Comparison of ENCODE assay signal across 17 cellular contexts in genomic region chr22:37060801-37061610, GRCh38. TPM values are rescaled to one million over a fixed set of nuclear protein-coding genes. Genes with fewer than 3 reads are reported as not detected.
DNase-seq lines count a peak whose midpoint lies in the region; ATAC-seq, FAIRE-seq and TF ChIP-seq lines count a peak whose summit lies in the region.
"Had no signal": no experiment of that assay in that cellular context is flagged by ENCODE, and none has a peak within 500 bp of the region (broad histone marks: within the 10 kb centered on the region; RNA-seq: fewer than 3 reads in every experiment).

No MANE protein-coding gene starts in this region.

- peaks cover 3% of the 10 kb centered on the region for H3K36me3 Mint-ChIP-seq in T-helper 2 cell treated with Interferon-gamma antibody and Interleukin-4, amounts not matched to agents 5 μg/mL and 100 μg/mL, for 36 hours (ENCODE audit: low read depth)

- 89% methylated on average over 28 of the region's 28 CpGs for WGBS in HepG2 (ENCODE audit: low lambda C conversion rate)
- WGBS in right lobe of liver (ENCODE audit: insufficient coverage, low coverage, low lambda C conversion rate, missing lambda C conversion rate): 64% methylated on average over 22 of the region's 28 CpGs

- DNase-seq in HepG2 (ENCODE audit: low spot score): no peak
- DNase-seq in right lobe of liver: no peak
- DNase-seq in T-helper 2 cell treated with Interferon-gamma antibody and Interleukin-4, amounts not matched to agents 5 μg/mL and 100 μg/mL, for 36 hours (ENCODE audit: low spot score): peak; percentile 75
- DNase-seq in caudate nucleus (lab: John Stamatoyannopoulos, UW): peak in 37 of 61 donors; percentile 27 to 81 (median 49)
- DNase-seq in stimulated activated naive CD8-positive, alpha-beta T cell treated with anti-CD3 and anti-CD28 coated beads, Interleukin-15, amount 100 ng/mL, for 72 hours: peak; percentile 60 to 63
- DNase-seq in hypothalamus (lab: John Stamatoyannopoulos, UW): no peak
- no peak for DNase-seq in iPS-NIHi7 (ENCODE audit: extremely low spot score)
- DNase-seq: BE2C, brain microvascular endothelial cell, HFFc6, hippocampal formation, mesenchymal stem cell, NCI-H2029 treated with DMSO at 0.1 percent for 48 hours had no signal

- TF ChIP-seq RAD21 in HepG2 (CRISPR knock-in tag; IDR thresholded peaks at IDR 0.05): no peak

- in situ Hi-C loops in HepG2 (cut with HindIII; ENCODE audit: extremely low pct_ligation_motif_present, low pct_unique_long_range_greater_than_20kb): no loop called here

- H2AFZ ChIP-seq in HepG2 (ENCODE audit: low read length): no peak overlapping the region

- no peaks in the 10 kb centered on the region for H3K79me2 ChIP-seq in HepG2 (ENCODE audit: insufficient read depth, low read length)

- ATAC-seq in HepG2 (no peak), right lobe of liver (no peak), GM19467 (IDR thresholded peaks at IDR 0.05; ENCODE audit: unreplicated experiment) (no peak)
- peak; percentile 79 for ATAC-seq in stimulated activated naive CD8-positive, alpha-beta T cell treated with anti-CD3 and anti-CD28 coated beads, Interleukin-15, amount 100 ng/mL, for 72 hours
- ATAC-seq: pancreas had no signal

- H4K20me1 ChIP-seq in HepG2 (ENCODE audit: insufficient read depth, low read length): no peaks in the 10 kb centered on the region

- H3K27me3 ChIP-seq in HepG2 (ENCODE audit: control insufficient read depth in 1 of 2, insufficient read depth in 2 of 2, low read length in 2 of 2) (no peaks in the 10 kb centered on the region), right lobe of liver (no peaks in the 10 kb centered on the region)
- H3K27me3 ChIP-seq: BE2C, brain microvascular endothelial cell, pancreas had no signal

- TF ChIP-seq POLR2A in HepG2 (IDR thresholded peaks at IDR 0.05; ENCODE audit: insufficient read depth in 1 of 2, low read depth in 2 of 2, low read length in 2 of 2): no peak
- TF ChIP-seq POLR2A in right lobe of liver (IDR thresholded peaks at IDR 0.05): no peak

- H3K9me3 Mint-ChIP-seq in T-helper 2 cell treated with Interferon-gamma antibody and Interleukin-4, amounts not matched to agents 5 μg/mL and 100 μg/mL, for 36 hours: no peaks in the 10 kb centered on the region
- no peaks in the 10 kb centered on the region for H3K9me3 Mint-ChIP-seq in stimulated activated naive CD8-positive, alpha-beta T cell treated with anti-CD3 and anti-CD28 coated beads, Interleukin-15, amount 100 ng/mL, for 72 hours
- H3K9me3 Mint-ChIP-seq: HFFc6, IgD-negative memory B cell had no signal

- H3K9me3 ChIP-seq in HepG2 (ENCODE audit: low read length) (no peaks in the 10 kb centered on the region), right lobe of liver (no peaks in the 10 kb centered on the region)
- H3K9me3 ChIP-seq: BE2C, pancreas had no signal

- no peaks in the 10 kb centered on the region for H3K27me3 Mint-ChIP-seq in T-helper 2 cell treated with Interferon-gamma antibody and Interleukin-4, amounts not matched to agents 5 μg/mL and 100 μg/mL, for 36 hours (ENCODE audit: low read depth)
- no peaks in the 10 kb centered on the region for H3K27me3 Mint-ChIP-seq in stimulated activated naive CD8-positive, alpha-beta T cell treated with anti-CD3 and anti-CD28 coated beads, Interleukin-15, amount 100 ng/mL, for 72 hours
- H3K27me3 Mint-ChIP-seq: IgD-negative memory B cell had no signal

- no peak for TF ChIP-seq EP300 in HepG2 (IDR thresholded peaks at IDR 0.05; ENCODE audit: low read depth in 2 of 2, low read length in 2 of 2)
- TF ChIP-seq EP300 in HepG2 (CRISPR knock-in tag; IDR thresholded peaks at IDR 0.05; ENCODE audit: borderline replicate concordance): no peak

- H3K27ac Mint-ChIP-seq in T-helper 2 cell treated with Interferon-gamma antibody and Interleukin-4, amounts not matched to agents 5 μg/mL and 100 μg/mL, for 36 hours: peak overlapping the region; percentile 69
- H3K27ac Mint-ChIP-seq in stimulated activated naive CD8-positive, alpha-beta T cell treated with anti-CD3 and anti-CD28 coated beads, Interleukin-15, amount 100 ng/mL, for 72 hours: peak overlapping the region; percentile 69 to 95
- H3K27ac Mint-ChIP-seq: HFFc6, IgD-negative memory B cell had no signal

- no peak overlapping the region for H3K4me2 ChIP-seq in HepG2 (ENCODE audit: low read depth, low read length)

- H3K4me3 ChIP-seq in HepG2 (replicated peaks in 1 of 3; ENCODE audit: insufficient read depth in 1 of 3, low read depth in 2 of 3, low read length in 3 of 3) (no peak overlapping the region), right lobe of liver (no peak overlapping the region)
- H3K4me3 ChIP-seq: pancreas had no signal

- H3K4me3 Mint-ChIP-seq in T-helper 2 cell treated with Interferon-gamma antibody and Interleukin-4, amounts not matched to agents 5 μg/mL and 100 μg/mL, for 36 hours: peak overlapping the region; percentile 32
- peak overlapping the region; percentile 56 to 86 for H3K4me3 Mint-ChIP-seq in stimulated activated naive CD8-positive, alpha-beta T cell treated with anti-CD3 and anti-CD28 coated beads, Interleukin-15, amount 100 ng/mL, for 72 hours
- H3K4me3 Mint-ChIP-seq: HFFc6, IgD-negative memory B cell had no signal

- CTCF ChIA-PET in HepG2 (lab: Yijun Ruan, JAX; ENCODE audit: low intra/inter-chr PET ratio, low total read pairs): no interaction called here

- H3K4me1 ChIP-seq in HepG2 (ENCODE audit: insufficient read depth, low read length): peaks cover 33% of the 10 kb centered on the region
- no peaks in the 10 kb centered on the region for H3K4me1 ChIP-seq in right lobe of liver
- H3K4me1 ChIP-seq: pancreas had no signal

- H3K27ac ChIP-seq in HepG2 (ENCODE audit: extremely low read length, insufficient read depth, low read length) (no peak overlapping the region), right lobe of liver (no peak overlapping the region), caudate nucleus (ENCODE audit: low read depth, low read length) (peak overlapping the region; percentile 80)
- H3K27ac ChIP-seq: brain microvascular endothelial cell, pancreas had no signal

- FAIRE-seq in HepG2 (lab: Jason Lieb, UNC): no peak
- FAIRE-seq: endothelial cell of umbilical vein, pancreas had no signal

- POLR2A ChIA-PET in HepG2 (lab: Yijun Ruan, JAX): no interaction called here

- TF ChIP-seq CTCF in HepG2 (CRISPR knock-in tag; IDR thresholded peaks at IDR 0.05) (no peak), right lobe of liver (IDR thresholded peaks at IDR 0.05) (no peak)

- intact Hi-C loops in HepG2 (cut with micrococcal nuclease; ENCODE audit: unreplicated experiment) (no loop called here), right lobe of liver (cut with DNase I) (loop anchor here in 1 of 2 donors (10.0 kb wide), 1 partner anchor 144 kb away; no protein-coding TSS in a partner anchor)

- H3K9ac ChIP-seq in HepG2 (ENCODE audit: insufficient read depth, low read depth, low read length): no peak overlapping the region

- H3K36me3 ChIP-seq in HepG2 (replicated peaks in 1 of 2; ENCODE audit: control insufficient read depth in 1 of 2, insufficient read depth in 2 of 2, low read length in 2 of 2) (no peaks in the 10 kb centered on the region; a peak in 1 of 5 replicates), right lobe of liver (no peaks in the 10 kb centered on the region)
- H3K36me3 ChIP-seq: pancreas had no signal

- no TSS peak for BruUV-seq in HepG2 (replicated peaks; lab: Mats Ljungman, UMichigan)

- H3K4me1 Mint-ChIP-seq in T-helper 2 cell treated with Interferon-gamma antibody and Interleukin-4, amounts not matched to agents 5 μg/mL and 100 μg/mL, for 36 hours (ENCODE audit: low read depth): peaks cover 7% of the 10 kb centered on the region
- H3K4me1 Mint-ChIP-seq in stimulated activated naive CD8-positive, alpha-beta T cell treated with anti-CD3 and anti-CD28 coated beads, Interleukin-15, amount 100 ng/mL, for 72 hours: peaks cover 55% of the 10 kb centered on the region
- H3K4me1 Mint-ChIP-seq: IgD-negative memory B cell had no signal

RNA-seq across cellular contexts. Expression of gene KCTD17, which starts 9.5 kb away (rescaled TPM):
- total RNA-seq in HepG2 (2016; rRNA removed; fragmentation: Illumina TruSeq; extraction: Trizol) (4.5 and 5.3 TPM in 2 replicates), right lobe of liver (1 to 10 TPM; 2.0 to 9.7 (median 4.4) TPM)
- total RNA-seq in HepG2 (2016; cell fraction: cytosol; rRNA removed; fragmentation: Illumina TruSeq; extraction: Trizol; ENCODE audit: low read depth): 2.1 and 2.4 TPM in 2 replicates
- 3.3 and 4.9 TPM in 2 replicates for total RNA-seq in HepG2 (2016; cell fraction: insoluble cytoplasmic fraction; rRNA removed; fragmentation: Illumina TruSeq; extraction: Trizol)
- 3.7 and 3.8 TPM in 2 replicates for total RNA-seq in HepG2 (2016; cell fraction: membrane; rRNA removed; fragmentation: Illumina TruSeq; extraction: Trizol)
- 2.9 and 4.4 TPM in 2 replicates for total RNA-seq in HepG2 (2016; cell fraction: nucleus; rRNA removed; fragmentation: Illumina TruSeq; extraction: Trizol)
- polyA plus RNA-seq in HepG2 (2011; rRNA removed): 11.7 and 17.4 TPM in 2 replicates
- 11.0 and 11.5 TPM in 2 replicates for polyA plus RNA-seq in HepG2 (2011; cell fraction: cytosol; rRNA removed)
- polyA plus RNA-seq in HepG2 (2011; cell fraction: nucleus; rRNA removed): 52.2 and 53.1 TPM in 2 replicates
- polyA plus RNA-seq in HepG2 (2012): 5.3 and 11.6 TPM in 2 replicates
- 2.5 and 3.1 TPM in 2 replicates for polyA plus RNA-seq in HepG2 (2016; cell fraction: cytosol; fragmentation: Illumina TruSeq; extraction: Trizol; ENCODE audit: low read depth)
- polyA plus RNA-seq in HepG2 (2016; cell fraction: insoluble cytoplasmic fraction; fragmentation: Illumina TruSeq; extraction: Trizol; ENCODE audit: low read depth): 4.6 and 5.0 TPM in 2 replicates
- polyA plus RNA-seq in HepG2 (2016; cell fraction: membrane; fragmentation: Illumina TruSeq; extraction: Trizol; ENCODE audit: low read depth): 2.8 and 4.0 TPM in 2 replicates
- polyA plus RNA-seq in HepG2 (2016; cell fraction: nucleus; fragmentation: Illumina TruSeq; extraction: Trizol; ENCODE audit: insufficient read depth, low read depth): 5.0 and 5.9 TPM in 2 replicates
- polyA minus RNA-seq in HepG2 (2011; rRNA and poly(A)+ RNA removed; ENCODE audit: low replicate concordance): 0.28 and 24.0 TPM in 2 replicates
- 4.6 and 5.1 TPM in 2 replicates for polyA minus RNA-seq in HepG2 (2011; cell fraction: cytosol; rRNA and poly(A)+ RNA removed)
- polyA minus RNA-seq in HepG2 (2011; cell fraction: nucleus; rRNA and poly(A)+ RNA removed): 6.8 and 7.3 TPM in 2 replicates

RNA-seq across cellular contexts. Expression of gene MPST, which starts 41.5 kb away (rescaled TPM):
- total RNA-seq in HepG2 (2016; rRNA removed; fragmentation: Illumina TruSeq; extraction: Trizol): 94.8 and 133 TPM in 2 replicates
- total RNA-seq in HepG2 (2016; cell fraction: cytosol; rRNA removed; fragmentation: Illumina TruSeq; extraction: Trizol; ENCODE audit: low read depth): 214 and 241 TPM in 2 replicates
- total RNA-seq in HepG2 (2016; cell fraction: insoluble cytoplasmic fraction; rRNA removed; fragmentation: Illumina TruSeq; extraction: Trizol): 83.9 and 129 TPM in 2 replicates
- total RNA-seq in HepG2 (2016; cell fraction: membrane; rRNA removed; fragmentation: Illumina TruSeq; extraction: Trizol): 236 and 281 TPM in 2 replicates
- 43.0 and 55.9 TPM in 2 replicates for total RNA-seq in HepG2 (2016; cell fraction: nucleus; rRNA removed; fragmentation: Illumina TruSeq; extraction: Trizol)
- 141 and 191 TPM in 2 replicates for polyA plus RNA-seq in HepG2 (2011; rRNA removed)
- polyA plus RNA-seq in HepG2 (2011; cell fraction: cytosol; rRNA removed): 159 and 302 TPM in 2 replicates
- 297 and 319 TPM in 2 replicates for polyA plus RNA-seq in HepG2 (2011; cell fraction: nucleus; rRNA removed)
- 112 and 147 TPM in 2 replicates for polyA plus RNA-seq in HepG2 (2012)
- polyA plus RNA-seq in HepG2 (2016; cell fraction: cytosol; fragmentation: Illumina TruSeq; extraction: Trizol; ENCODE audit: low read depth): 221 and 245 TPM in 2 replicates
- polyA plus RNA-seq in HepG2 (2016; cell fraction: insoluble cytoplasmic fraction; fragmentation: Illumina TruSeq; extraction: Trizol; ENCODE audit: low read depth): 107 and 116 TPM in 2 replicates
- 209 and 227 TPM in 2 replicates for polyA plus RNA-seq in HepG2 (2016; cell fraction: membrane; fragmentation: Illumina TruSeq; extraction: Trizol; ENCODE audit: low read depth)
- polyA plus RNA-seq in HepG2 (2016; cell fraction: nucleus; fragmentation: Illumina TruSeq; extraction: Trizol; ENCODE audit: insufficient read depth, low read depth): 107 and 117 TPM in 2 replicates
- 17.7 and 144 TPM in 2 replicates for polyA minus RNA-seq in HepG2 (2011; rRNA and poly(A)+ RNA removed; ENCODE audit: low replicate concordance)
- 94.1 and 104 TPM in 2 replicates for polyA minus RNA-seq in HepG2 (2011; cell fraction: cytosol; rRNA and poly(A)+ RNA removed)
- 39.0 and 46.2 TPM in 2 replicates for polyA minus RNA-seq in HepG2 (2011; cell fraction: nucleus; rRNA and poly(A)+ RNA removed)
- 100 to 1,000 TPM; 153 to 301 (median 214) TPM for total RNA-seq in right lobe of liver

RNA-seq across cellular contexts. Expression of gene TST, which starts 41.8 kb away (rescaled TPM):
- total RNA-seq in HepG2 (2016; rRNA removed; fragmentation: Illumina TruSeq; extraction: Trizol) (44.1 and 44.6 TPM in 2 replicates), right lobe of liver (100 to 1,000 TPM; 223 to 355 (median 321) TPM)
- 13.7 and 15.5 TPM in 2 replicates for total RNA-seq in HepG2 (2016; cell fraction: cytosol; rRNA removed; fragmentation: Illumina TruSeq; extraction: Trizol; ENCODE audit: low read depth)
- total RNA-seq in HepG2 (2016; cell fraction: insoluble cytoplasmic fraction; rRNA removed; fragmentation: Illumina TruSeq; extraction: Trizol): 40.1 and 44.0 TPM in 2 replicates
- total RNA-seq in HepG2 (2016; cell fraction: membrane; rRNA removed; fragmentation: Illumina TruSeq; extraction: Trizol): 17.1 and 24.3 TPM in 2 replicates
- 22.6 and 23.7 TPM in 2 replicates for total RNA-seq in HepG2 (2016; cell fraction: nucleus; rRNA removed; fragmentation: Illumina TruSeq; extraction: Trizol)
- 63.6 and 86.4 TPM in 2 replicates for polyA plus RNA-seq in HepG2 (2011; rRNA removed)
- 76.5 and 98.4 TPM in 2 replicates for polyA plus RNA-seq in HepG2 (2011; cell fraction: cytosol; rRNA removed)
- 54.5 and 63.2 TPM in 2 replicates for polyA plus RNA-seq in HepG2 (2011; cell fraction: nucleus; rRNA removed)
- polyA plus RNA-seq in HepG2 (2012): 53.9 and 67.5 TPM in 2 replicates
- 13.5 and 13.9 TPM in 2 replicates for polyA plus RNA-seq in HepG2 (2016; cell fraction: cytosol; fragmentation: Illumina TruSeq; extraction: Trizol; ENCODE audit: low read depth)
- polyA plus RNA-seq in HepG2 (2016; cell fraction: insoluble cytoplasmic fraction; fragmentation: Illumina TruSeq; extraction: Trizol; ENCODE audit: low read depth): 41.1 and 43.9 TPM in 2 replicates
- 14.3 and 18.2 TPM in 2 replicates for polyA plus RNA-seq in HepG2 (2016; cell fraction: membrane; fragmentation: Illumina TruSeq; extraction: Trizol; ENCODE audit: low read depth)
- 31.5 and 36.8 TPM in 2 replicates for polyA plus RNA-seq in HepG2 (2016; cell fraction: nucleus; fragmentation: Illumina TruSeq; extraction: Trizol; ENCODE audit: insufficient read depth, low read depth)
- polyA minus RNA-seq in HepG2 (2011; rRNA and poly(A)+ RNA removed; ENCODE audit: low replicate concordance): 30.9 and 77.7 TPM in 2 replicates
- polyA minus RNA-seq in HepG2 (2011; cell fraction: cytosol; rRNA and poly(A)+ RNA removed): 20.6 and 23.0 TPM in 2 replicates
- polyA minus RNA-seq in HepG2 (2011; cell fraction: nucleus; rRNA and poly(A)+ RNA removed): 24.1 and 24.4 TPM in 2 replicates

RNA-seq across cellular contexts. Expression of gene TMPRSS6, which starts 48.5 kb away (rescaled TPM):
- 1.5 and 4.2 TPM in 2 replicates for total RNA-seq in HepG2 (2016; rRNA removed; fragmentation: Illumina TruSeq; extraction: Trizol)
- total RNA-seq in HepG2 (2016; cell fraction: cytosol; rRNA removed; fragmentation: Illumina TruSeq; extraction: Trizol; ENCODE audit: low read depth): 1.1 and 1.5 TPM in 2 replicates
- 1.5 and 5.2 TPM in 2 replicates for total RNA-seq in HepG2 (2016; cell fraction: insoluble cytoplasmic fraction; rRNA removed; fragmentation: Illumina TruSeq; extraction: Trizol)
- total RNA-seq in HepG2 (2016; cell fraction: membrane; rRNA removed; fragmentation: Illumina TruSeq; extraction: Trizol): 1.7 and 2.7 TPM in 2 replicates
- 5.1 and 6.1 TPM in 2 replicates for total RNA-seq in HepG2 (2016; cell fraction: nucleus; rRNA removed; fragmentation: Illumina TruSeq; extraction: Trizol)
- polyA plus RNA-seq in HepG2 (2011; rRNA removed): 4.8 and 8.5 TPM in 2 replicates
- 5.4 and 5.9 TPM in 2 replicates for polyA plus RNA-seq in HepG2 (2011; cell fraction: cytosol; rRNA removed)
- 16.8 and 19.4 TPM in 2 replicates for polyA plus RNA-seq in HepG2 (2011; cell fraction: nucleus; rRNA removed)
- polyA plus RNA-seq in HepG2 (2012): 4.2 and 6.4 TPM in 2 replicates
- polyA plus RNA-seq in HepG2 (2016; cell fraction: cytosol; fragmentation: Illumina TruSeq; extraction: Trizol; ENCODE audit: low read depth): 1.7 TPM in 2 replicates
- 2.3 and 2.6 TPM in 2 replicates for polyA plus RNA-seq in HepG2 (2016; cell fraction: insoluble cytoplasmic fraction; fragmentation: Illumina TruSeq; extraction: Trizol; ENCODE audit: low read depth)
- polyA plus RNA-seq in HepG2 (2016; cell fraction: membrane; fragmentation: Illumina TruSeq; extraction: Trizol; ENCODE audit: low read depth): 2.4 and 3.1 TPM in 2 replicates
- polyA plus RNA-seq in HepG2 (2016; cell fraction: nucleus; fragmentation: Illumina TruSeq; extraction: Trizol; ENCODE audit: insufficient read depth, low read depth): 10.0 and 11.5 TPM in 2 replicates
- polyA minus RNA-seq in HepG2 (2011; rRNA and poly(A)+ RNA removed; ENCODE audit: low replicate concordance): 6.6 TPM in 1 of 2 replicates, not detected in the other
- polyA minus RNA-seq in HepG2 (2011; cell fraction: cytosol; rRNA and poly(A)+ RNA removed): 1.1 and 1.9 TPM in 2 replicates
- polyA minus RNA-seq in HepG2 (2011; cell fraction: nucleus; rRNA and poly(A)+ RNA removed): 4.0 and 5.2 TPM in 2 replicates
- total RNA-seq in right lobe of liver: 100 to 1,000 TPM in 1 of 6 experiments, 10 to 100 TPM in 5; 40.7 to 104 (median 60.6) TPM
- total RNA-seq: endothelial cell of umbilical vein, HFFc6 had no signal
- polyA plus RNA-seq: endothelial cell of umbilical vein, IgD-negative memory B cell had no signal

Comparison
In these comparisons a context has a peak if more than half of its experiments do, and no peak if none do; other contexts are left out.
1. DNase-seq: peak in T-helper 2 cell treated with Interferon-gamma antibody and Interleukin-4, amounts not matched to agents 5 μg/mL and 100 μg/mL, for 36 hours (single experiment), caudate nucleus (37 of 61) and stimulated activated naive CD8-positive, alpha-beta T cell treated with anti-CD3 and anti-CD28 coated beads, Interleukin-15, amount 100 ng/mL, for 72 hours (2 of 2); none in HepG2 (single experiment), right lobe of liver (0 of 3), hypothalamus (0 of 51) and iPS-NIHi7 (single experiment).